ENCODE assay signal across 8 cellular contexts in genomic region chr7:5525271-5526189, GRCh38. TPM values are rescaled to one million over a fixed set of nuclear protein-coding genes. Genes with fewer than 3 reads are reported as not detected.
DNase-seq lines count a peak whose midpoint lies in the region; ATAC-seq and TF ChIP-seq lines count a peak whose summit lies in the region.

No MANE protein-coding gene starts in this region.

- no peaks in the 10 kb centered on the region for H3K9me3 Mint-ChIP-seq in activated CD8-positive, alpha-beta T cell treated with anti-CD3 and anti-CD28 coated beads, Interleukin-2, amount 10 ng/mL, durations not matched to agents 7 days and 5 days (ENCODE audit: insufficient read depth)

- DNase-seq in DND-41 (no peak), KG1 (lab: John Stamatoyannopoulos, UW) (peak; percentile 38), COLO668 (lab: John Stamatoyannopoulos, UW; ENCODE audit: unreplicated experiment) (no peak), NCI-H1092 (lab: John Stamatoyannopoulos, UW) (no peak)
- peak; percentile 55 for DNase-seq in activated CD8-positive, alpha-beta T cell treated with anti-CD3 and anti-CD28 coated beads, Interleukin-2, amount 10 ng/mL, durations not matched to agents 7 days and 5 days
- DNase-seq in stimulated activated CD4-positive, alpha-beta T cell treated with anti-CD3 and anti-CD28 coated beads, TNF-alpha, amount 100 ng/mL, for 48 hours (ENCODE audit: low read depth in 3 of 3) = peak; percentile 14 to 34 (median 26)

- H3K27ac Mint-ChIP-seq in activated CD8-positive, alpha-beta T cell treated with anti-CD3 and anti-CD28 coated beads, Interleukin-2, amount 10 ng/mL, durations not matched to agents 7 days and 5 days = peak overlapping the region; percentile 100

- H3K4me3 ChIP-seq in DND-41 (ENCODE audit: low read depth in 1 of 2, low read length in 2 of 2) (no peak overlapping the region), gastroesophageal sphincter (peak overlapping the region in 1 of 2 donors; percentile 91)

- peak; percentile 16 to 31 for TF ChIP-seq POLR2A in gastroesophageal sphincter (IDR thresholded peaks at IDR 0.05)

- 33 to 52% methylated on average over 8 of the region's 11 CpGs for WGBS in gastroesophageal sphincter (ENCODE audit: low coverage in 1 of 2), 2 donors

- no peak for TF ChIP-seq EP300 in gastroesophageal sphincter (IDR thresholded peaks at IDR 0.05)

- peak overlapping the region; percentile 96 for H3K4me3 Mint-ChIP-seq in activated CD8-positive, alpha-beta T cell treated with anti-CD3 and anti-CD28 coated beads, Interleukin-2, amount 10 ng/mL, durations not matched to agents 7 days and 5 days

- H3K27me3 ChIP-seq in DND-41 (ENCODE audit: insufficient read depth, low read length, poor library complexity) (no peaks in the 10 kb centered on the region), gastroesophageal sphincter (no peaks in the 10 kb centered on the region)

- H3K4me1 ChIP-seq in DND-41 (ENCODE audit: insufficient read depth, low read length) (peaks cover 23% of the 10 kb centered on the region), gastroesophageal sphincter (peaks cover 0 to 27% (median 3%) of the 10 kb centered on the region in 3 donors)

- H3K27ac ChIP-seq in DND-41 (ENCODE audit: low read length) (0 out of 2 replicates have a peak overlapping the region, but pooled peaks have one; percentile 3), gastroesophageal sphincter (peak overlapping the region; percentile 95 to 100 (median 99))

- TF ChIP-seq CTCF in DND-41 (IDR thresholded peaks at IDR 0.05; ENCODE audit: borderline replicate concordance, extremely low read depth, low read length, poor library complexity, severe bottlenecking) (no peak), gastroesophageal sphincter (IDR thresholded peaks at IDR 0.05) (no peak)

- H2AFZ ChIP-seq in DND-41 (ENCODE audit: low read depth, low read length) = no peak overlapping the region

- H3K79me2 ChIP-seq in DND-41 (ENCODE audit: insufficient read depth, low read length) = peaks cover 38% of the 10 kb centered on the region

- ATAC-seq in DND-41 (ENCODE audit: insufficient read depth, low read depth) = peak; percentile 1
- ATAC-seq in activated CD8-positive, alpha-beta T cell treated with anti-CD3 and anti-CD28 coated beads, Interleukin-2, amount 10 ng/mL, durations not matched to agents 7 days and 5 days = no peak
- peak; percentile 3 for ATAC-seq in gastroesophageal sphincter
- ATAC-seq in HG02884 (IDR thresholded peaks at IDR 0.05; ENCODE audit: unreplicated experiment) = no peak

- POLR2A ChIA-PET in activated CD8-positive, alpha-beta T cell treated with anti-CD3 and anti-CD28 coated beads, Interleukin-2, amount 10 ng/mL, durations not matched to agents 7 days and 5 days (lab: Charles Lee) = interaction anchor here (0.6 to 3.1 kb wide), 20 partner anchors 9 to 1096 kb away, joined by 3 to 20 read pairs (median 4); no protein-coding TSS in a partner anchor

- H3K36me3 ChIP-seq in DND-41 (ENCODE audit: insufficient read depth, low read length) (peaks cover 63% of the 10 kb centered on the region), gastroesophageal sphincter (peaks cover 17 to 49% of the 10 kb centered on the region in 2 donors)

- no peak overlapping the region for H3K9ac ChIP-seq in DND-41 (ENCODE audit: low read depth, low read length)

- no peak overlapping the region for H3K4me2 ChIP-seq in DND-41 (ENCODE audit: insufficient read depth, low read length)

- H3K9me3 ChIP-seq in DND-41 (ENCODE audit: insufficient read depth, low read length, severe bottlenecking) (no peaks in the 10 kb centered on the region), gastroesophageal sphincter (no peaks in the 10 kb centered on the region)

- peaks cover 2% of the 10 kb centered on the region for H3K27me3 Mint-ChIP-seq in activated CD8-positive, alpha-beta T cell treated with anti-CD3 and anti-CD28 coated beads, Interleukin-2, amount 10 ng/mL, durations not matched to agents 7 days and 5 days (ENCODE audit: low read depth)

- H3K36me3 Mint-ChIP-seq in activated CD8-positive, alpha-beta T cell treated with anti-CD3 and anti-CD28 coated beads, Interleukin-2, amount 10 ng/mL, durations not matched to agents 7 days and 5 days (ENCODE audit: low read depth) = peaks cover 61% of the 10 kb centered on the region

- CTCF ChIA-PET in activated CD8-positive, alpha-beta T cell treated with anti-CD3 and anti-CD28 coated beads, Interleukin-2, amount 10 ng/mL, durations not matched to agents 7 days and 5 days (lab: Charles Lee) = interaction anchor here (1.1 to 3.3 kb wide), 4 partner anchors 31 to 140 kb away, joined by 3 to 38 read pairs (median 4); no protein-coding TSS in a partner anchor

- peaks cover 24% of the 10 kb centered on the region for H3K4me1 Mint-ChIP-seq in activated CD8-positive, alpha-beta T cell treated with anti-CD3 and anti-CD28 coated beads, Interleukin-2, amount 10 ng/mL, durations not matched to agents 7 days and 5 days (ENCODE audit: low read depth)

- H4K20me1 ChIP-seq in DND-41 (ENCODE audit: insufficient read depth, low read length) = peaks cover 49% of the 10 kb centered on the region

RNA-seq across cellular contexts. Expression of gene ACTB, which starts 4.9 kb away (rescaled TPM):
- total RNA-seq in activated CD8-positive, alpha-beta T cell treated with anti-CD3 and anti-CD28 coated beads, Interleukin-2, amount 10 ng/mL, durations not matched to agents 7 days and 5 days = over 10,000 TPM; 13,463 to 13,594 TPM
- over 10,000 TPM in 1 of 4 donors, 1,000 to 10,000 TPM in 3; 4,936 to 13,281 (median 6,781) TPM for total RNA-seq in gastroesophageal sphincter

RNA-seq across cellular contexts. Expression of gene FBXL18, which starts 11.9 kb away (rescaled TPM):
- total RNA-seq in activated CD8-positive, alpha-beta T cell treated with anti-CD3 and anti-CD28 coated beads, Interleukin-2, amount 10 ng/mL, durations not matched to agents 7 days and 5 days = 10 to 100 TPM; 15.6 to 16.0 TPM
- total RNA-seq in gastroesophageal sphincter = 10 to 100 TPM in 1 of 4 donors, 1 to 10 TPM in 3; 5.8 to 11.8 (median 8.2) TPM

Comparison
In these comparisons a context has a peak if more than half of its experiments do, and no peak if none do; other contexts are left out.
1. ATAC-seq: peak in DND-41 (single experiment) and gastroesophageal sphincter (single experiment); none in activated CD8-positive, alpha-beta T cell treated with anti-CD3 and anti-CD28 coated beads, Interleukin-2, amount 10 ng/mL, durations not matched to agents 7 days and 5 days (single experiment) and HG02884 (single experiment).
2. DNase-seq: peak in KG1 (single experiment), activated CD8-positive, alpha-beta T cell treated with anti-CD3 and anti-CD28 coated beads, Interleukin-2, amount 10 ng/mL, durations not matched to agents 7 days and 5 days (single experiment) and stimulated activated CD4-positive, alpha-beta T cell treated with anti-CD3 and anti-CD28 coated beads, TNF-alpha, amount 100 ng/mL, for 48 hours (3 of 3); none in DND-41 (single experiment), COLO668 (single experiment) and NCI-H1092 (single experiment).